8 cellular contexts compared by ENCODE assay signal in genomic region chr17:44071198-44071520, GRCh38. TPM values are rescaled to one million over a fixed set of nuclear protein-coding genes. Genes with fewer than 3 reads are reported as not detected.
A peak's percentile ranks its signal among the peaks of the same experiment; 100 is the strongest.
DNase-seq lines count a peak whose midpoint lies in the region; ATAC-seq, FAIRE-seq and TF ChIP-seq lines count a peak whose summit lies in the region.

No MANE protein-coding gene starts in this region.

- dilution Hi-C loops in mammary epithelial cell (cut with HindIII; ENCODE audit: low sequenced_read_pairs): no loop called here

- peak overlapping the region; percentile 91 to 98 (median 94) for H3K4me3 Mint-ChIP-seq in CD8-positive, alpha-beta memory T cell
- peak overlapping the region; percentile 91 to 97 (median 94) for H3K4me3 Mint-ChIP-seq in naive thymus-derived CD4-positive, alpha-beta T cell

- H3K36me3 Mint-ChIP-seq in CD8-positive, alpha-beta memory T cell: peaks cover 0 to 24% (median 0%) of the 10 kb centered on the region in 3 donors
- peaks cover 0 to 4% (median 0%) of the 10 kb centered on the region in 5 donors for H3K36me3 Mint-ChIP-seq in naive thymus-derived CD4-positive, alpha-beta T cell

- no peaks in the 10 kb centered on the region for H4K20me1 ChIP-seq in mammary epithelial cell (ENCODE audit: insufficient read depth, low read length)

- BruUV-seq in mammary epithelial cell (replicated peaks; lab: Mats Ljungman, UMichigan): no TSS peak

- POLR2A ChIA-PET in CD8-positive, alpha-beta memory T cell (lab: Charles Lee): interaction anchor here (0.8 to 1.6 kb wide), 2 partner anchors 52 to 127 kb away, joined by 4 read pairs; partner anchors contain the start of gene HDAC5
- POLR2A ChIA-PET in naive thymus-derived CD4-positive, alpha-beta T cell (lab: Charles Lee): no interaction called here

- FAIRE-seq in urothelium cell line (lab: Jason Lieb, UNC): no peak

- peaks cover 0 to 1% of the 10 kb centered on the region in 2 donors for H3K27me3 Mint-ChIP-seq in CD8-positive, alpha-beta memory T cell
- no peaks in the 10 kb centered on the region for H3K27me3 Mint-ChIP-seq in naive thymus-derived CD4-positive, alpha-beta T cell

- 6% methylated on average over 3 of the region's 3 CpGs for WGBS in HUES64
- 0% methylated on average over 3 of the region's 3 CpGs for whole genome bisulfite sequencing in mammary epithelial cell (ENCODE audit: low coverage, missing lambda C conversion rate)

- peak overlapping the region; percentile 93 for H3K9ac ChIP-seq in HUES64 (ENCODE audit: low read depth, low read length)
- peak overlapping the region; percentile 77 for H3K9ac ChIP-seq in mammary epithelial cell (ENCODE audit: insufficient read depth, low read length)

- H2AFZ ChIP-seq in mammary epithelial cell (ENCODE audit: low read depth, low read length): peak overlapping the region; percentile 88

- no peaks in the 10 kb centered on the region for H3K9me3 Mint-ChIP-seq in CD8-positive, alpha-beta memory T cell
- no peaks in the 10 kb centered on the region for H3K9me3 Mint-ChIP-seq in naive thymus-derived CD4-positive, alpha-beta T cell

- peaks cover under 1% of the 10 kb centered on the region for H3K36me3 ChIP-seq in CD8-positive, alpha-beta memory T cell (ENCODE audit: insufficient read depth, low read length)
- H3K36me3 ChIP-seq in HUES64 (ENCODE audit: insufficient read depth, low read length) (peaks cover 33% of the 10 kb centered on the region), mammary epithelial cell (ENCODE audit: insufficient read depth, low read length) (peaks cover 9% of the 10 kb centered on the region)
- peaks cover 0 to 17% (median 0%) of the 10 kb centered on the region in 3 experiments for H3K36me3 ChIP-seq in naive thymus-derived CD4-positive, alpha-beta T cell (ENCODE audit: control insufficient read depth in 2 of 3, insufficient read depth in 3 of 3, low read length in 3 of 3)

- TF ChIP-seq CTCF in mammary epithelial cell (conservative IDR thresholded peaks at IDR 0.05 in 1 of 2, IDR thresholded peaks at IDR 0.05 in 1 of 2; ENCODE audit: extremely low read depth in 1 of 2, insufficient read depth in 1 of 2, low read depth in 1 of 2, low read length in 2 of 2): no peak

- CTCF ChIA-PET in CD8-positive, alpha-beta memory T cell (lab: Charles Lee): no interaction called here
- CTCF ChIA-PET in mammary epithelial cell (lab: Charles Lee; ENCODE audit: low non-redundant PET): no interaction called here
- CTCF ChIA-PET in naive thymus-derived CD4-positive, alpha-beta T cell (lab: Charles Lee): no interaction called here

- H3K79me2 ChIP-seq in mammary epithelial cell (ENCODE audit: insufficient read depth, low read length): peaks cover 30% of the 10 kb centered on the region

- no peaks in the 10 kb centered on the region for H3K9me3 ChIP-seq in CD8-positive, alpha-beta memory T cell (ENCODE audit: low read length)
- H3K9me3 ChIP-seq in HUES64 (ENCODE audit: insufficient read depth, low read depth, low read length) (no peaks in the 10 kb centered on the region), mammary epithelial cell (replicated peaks; ENCODE audit: insufficient read depth, low read length) (no peaks in the 10 kb centered on the region)
- no peaks in the 10 kb centered on the region for H3K9me3 ChIP-seq in naive thymus-derived CD4-positive, alpha-beta T cell (ENCODE audit: control insufficient read depth in 2 of 3, low read length in 3 of 3)

- peaks cover 29% of the 10 kb centered on the region for H3K4me1 ChIP-seq in CD8-positive, alpha-beta memory T cell (ENCODE audit: insufficient read depth, low read length)
- peaks cover 12% of the 10 kb centered on the region; the same call in 1 of the 2 replicates for H3K4me1 ChIP-seq in HUES64 (ENCODE audit: insufficient read depth, low read length)
- peaks cover 13% of the 10 kb centered on the region for H3K4me1 ChIP-seq in mammary epithelial cell (ENCODE audit: insufficient read depth, low read length)
- H3K4me1 ChIP-seq in naive thymus-derived CD4-positive, alpha-beta T cell (ENCODE audit: control insufficient read depth in 2 of 2, insufficient read depth in 2 of 2, low read length in 2 of 2): peaks cover 21 to 24% of the 10 kb centered on the region in 2 donors

- H3K4me3 ChIP-seq in CD8-positive, alpha-beta memory T cell (ENCODE audit: low read length): peak overlapping the region; percentile 77
- H3K4me3 ChIP-seq in HUES64 (ENCODE audit: low read length) (peak overlapping the region; percentile 91), mammary epithelial cell (replicated peaks in 1 of 3; ENCODE audit: insufficient read depth in 1 of 3, low read depth in 2 of 3, low read length in 3 of 3) (peak overlapping the region; percentile 63 to 90 (median 71))
- peak overlapping the region; percentile 75 for H3K4me3 ChIP-seq in naive thymus-derived CD4-positive, alpha-beta T cell (ENCODE audit: low read length)

- intact Hi-C loops in mammary epithelial cell (cut with micrococcal nuclease): loop anchor here (2.0 kb wide), 3 partner anchors 30 to 56 kb away; partner anchors contain the start of gene TMEM101
- intact Hi-C loops in naive thymus-derived CD4-positive, alpha-beta T cell (cut with micrococcal nuclease): loop anchor here (1.0 to 5.0 kb wide), 5 partner anchors 52 to 276 kb away; partner anchors contain the start of genes TMEM101 (in 2 of the 2), GRN (in 1 of the 2) and HDAC5 (in 1 of the 2)

- peak overlapping the region; percentile 94 to 97 (median 97) for H3K27ac Mint-ChIP-seq in CD8-positive, alpha-beta memory T cell
- H3K27ac Mint-ChIP-seq in naive thymus-derived CD4-positive, alpha-beta T cell: peak overlapping the region; percentile 29 to 96 (median 93)

- peak overlapping the region; percentile 54 for H3K27ac ChIP-seq in CD8-positive, alpha-beta memory T cell (ENCODE audit: low read depth, low read length)
- H3K27ac ChIP-seq in HUES64 (ENCODE audit: low read depth, low read length) (peak overlapping the region; percentile 98), mammary epithelial cell (ENCODE audit: insufficient read depth, low read depth, low read length) (peak overlapping the region; percentile 87)
- H3K27ac ChIP-seq in naive thymus-derived CD4-positive, alpha-beta T cell (ENCODE audit: low read depth, low read length): peak overlapping the region; percentile 83

- no peak for ATAC-seq in naive thymus-derived CD4-positive, alpha-beta T cell
- no peak for ATAC-seq in GM18867 (IDR thresholded peaks at IDR 0.05; ENCODE audit: unreplicated experiment)

- peak overlapping the region; percentile 87 for H3K4me2 ChIP-seq in mammary epithelial cell (ENCODE audit: insufficient read depth, low read depth, low read length)

- no peaks in the 10 kb centered on the region for H3K27me3 ChIP-seq in CD8-positive, alpha-beta memory T cell (ENCODE audit: insufficient read depth, low read length, poor library complexity, severe bottlenecking)
- no peaks in the 10 kb centered on the region for H3K27me3 ChIP-seq in HUES64 (ENCODE audit: insufficient read depth, low read length)
- no peaks in the 10 kb centered on the region for H3K27me3 ChIP-seq in mammary epithelial cell (ENCODE audit: insufficient read depth, low read length)
- no peaks in the 10 kb centered on the region for H3K27me3 ChIP-seq in naive thymus-derived CD4-positive, alpha-beta T cell (ENCODE audit: control insufficient read depth in 2 of 2, insufficient read depth in 2 of 2, low read length in 2 of 2)

- no peak for DNase-seq in CD8-positive, alpha-beta memory T cell
- no peak for DNase-seq in mammary epithelial cell
- DNase-seq in naive thymus-derived CD4-positive, alpha-beta T cell: no peak
- DNase-seq in urothelium cell line (ENCODE audit: low spot score): no peak
- no peak for DNase-seq in HuH-7.5 (ENCODE audit: low spot score)
- DNase-seq in SHP77 treated with DMSO at 0.1 percent for 48 hours (lab: John Stamatoyannopoulos, UW): no peak

- H3K4me1 Mint-ChIP-seq in CD8-positive, alpha-beta memory T cell: peaks cover 32 to 49% (median 36%) of the 10 kb centered on the region in 3 donors
- peaks cover 26 to 45% (median 32%) of the 10 kb centered on the region in 7 donors for H3K4me1 Mint-ChIP-seq in naive thymus-derived CD4-positive, alpha-beta T cell

- in situ Hi-C loops in mammary epithelial cell (cut with MboI; ENCODE audit: low sequenced_read_pairs in 2 of 2): no loop called here

RNA-seq across cellular contexts. Expression of gene G6PC3, which starts 0.6 kb away (rescaled TPM):
- 10 to 100 TPM; 37.1 to 38.3 TPM for total RNA-seq in CD8-positive, alpha-beta memory T cell
- polyA plus RNA-seq in CD8-positive, alpha-beta memory T cell: 27.0 TPM
- polyA plus RNA-seq in HUES64 (2013, experiment 1 of 2): 112 TPM
- polyA plus RNA-seq in HUES64 (2013, experiment 2 of 2): 123 TPM
- total RNA-seq in mammary epithelial cell: 10 to 100 TPM; 20.5 to 70.7 TPM
- 134 TPM for polyA plus RNA-seq in mammary epithelial cell
- 134 TPM for polyA minus RNA-seq in mammary epithelial cell
- total RNA-seq in naive thymus-derived CD4-positive, alpha-beta T cell: 10 to 100 TPM in 4 of 5 experiments, 1 to 10 TPM in 1; 9.4 to 25.8 (median 13.9) TPM
- polyA plus RNA-seq in naive thymus-derived CD4-positive, alpha-beta T cell: 10 to 100 TPM; 18.3 to 18.5 TPM

RNA-seq across cellular contexts. Expression of gene LSM12, which starts 4.7 kb away (rescaled TPM):
- 10 to 100 TPM; 79.9 to 81.9 TPM for total RNA-seq in CD8-positive, alpha-beta memory T cell
- polyA plus RNA-seq in CD8-positive, alpha-beta memory T cell: 80.7 TPM
- 80.8 TPM for polyA plus RNA-seq in HUES64 (2013, experiment 1 of 2)
- 75.9 TPM for polyA plus RNA-seq in HUES64 (2013, experiment 2 of 2)
- total RNA-seq in mammary epithelial cell: 10 to 100 TPM; 51.2 to 79.2 TPM
- 62.2 TPM for polyA plus RNA-seq in mammary epithelial cell
- polyA minus RNA-seq in mammary epithelial cell: 112 TPM
- 10 to 100 TPM; 29.3 to 67.9 (median 33.2) TPM for total RNA-seq in naive thymus-derived CD4-positive, alpha-beta T cell
- polyA plus RNA-seq in naive thymus-derived CD4-positive, alpha-beta T cell: 10 to 100 TPM; 69.5 to 72.5 TPM

RNA-seq across cellular contexts. Expression of gene HDAC5, which starts 52.3 kb away (rescaled TPM):
- 10 to 100 TPM; 22.7 to 24.2 TPM for total RNA-seq in CD8-positive, alpha-beta memory T cell
- 38.1 TPM for polyA plus RNA-seq in CD8-positive, alpha-beta memory T cell
- polyA plus RNA-seq in HUES64 (2013, experiment 1 of 2): 31.5 TPM
- 41.7 TPM for polyA plus RNA-seq in HUES64 (2013, experiment 2 of 2)
- 10 to 100 TPM in 1 of 2 donors, 1 to 10 TPM in 1; 9.9 to 21.8 TPM for total RNA-seq in mammary epithelial cell
- 9.1 TPM for polyA plus RNA-seq in mammary epithelial cell
- 3.9 TPM for polyA minus RNA-seq in mammary epithelial cell
- 100 to 1,000 TPM in 1 of 5 experiments, 10 to 100 TPM in 4; 15.2 to 106 (median 70.9) TPM for total RNA-seq in naive thymus-derived CD4-positive, alpha-beta T cell
- 10 to 100 TPM; 18.3 to 41.9 TPM for polyA plus RNA-seq in naive thymus-derived CD4-positive, alpha-beta T cell

RNA-seq across cellular contexts. Expression of gene TMEM101, which starts 56.4 kb away (rescaled TPM):
- 10 to 100 TPM; 32.5 to 36.0 TPM for total RNA-seq in CD8-positive, alpha-beta memory T cell
- 28.8 TPM for polyA plus RNA-seq in CD8-positive, alpha-beta memory T cell
- 12.0 TPM for polyA plus RNA-seq in HUES64 (2013, experiment 1 of 2)
- polyA plus RNA-seq in HUES64 (2013, experiment 2 of 2): 18.2 TPM
- total RNA-seq in mammary epithelial cell: 10 to 100 TPM; 24.4 to 39.0 TPM
- 34.5 TPM for polyA plus RNA-seq in mammary epithelial cell
- 18.8 TPM for polyA minus RNA-seq in mammary epithelial cell
- total RNA-seq in naive thymus-derived CD4-positive, alpha-beta T cell: 10 to 100 TPM; 12.1 to 32.0 (median 30.5) TPM
- 10 to 100 TPM; 33.8 to 36.0 TPM for polyA plus RNA-seq in naive thymus-derived CD4-positive, alpha-beta T cell
